ENCODE assay signal across 18 cellular contexts in the genomic region with DNA sequence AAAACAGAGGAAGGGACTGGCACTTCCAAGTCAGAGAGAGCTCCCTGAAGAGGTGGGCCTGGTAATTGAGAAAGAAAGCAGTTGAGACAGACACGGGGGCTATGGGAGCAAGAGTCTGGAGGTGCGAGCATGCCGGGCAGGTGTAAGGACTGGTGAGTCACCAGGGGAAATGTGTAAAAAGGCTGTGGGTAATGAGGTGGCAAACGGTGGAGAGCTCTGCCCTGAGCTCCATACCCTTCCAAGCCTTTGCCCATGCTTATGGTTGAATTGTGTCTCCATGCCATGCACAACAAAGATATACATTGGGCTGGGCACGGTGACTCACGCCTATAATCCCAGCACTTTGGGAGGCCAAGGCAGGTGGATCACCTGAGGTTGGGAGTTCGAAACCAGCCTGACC. TPM values are rescaled to one million over a fixed set of nuclear protein-coding genes. Genes with fewer than 3 reads are reported as not detected.
A peak's percentile ranks its signal among the peaks of the same experiment; 100 is the strongest.
DNase-seq lines count a peak whose midpoint lies in the region; ATAC-seq, FAIRE-seq and TF ChIP-seq lines count a peak whose summit lies in the region.
"Had no signal": no experiment of that assay in that cellular context is flagged by ENCODE, and none has a peak within 500 bp of the region (broad histone marks: within the 10 kb centered on the region; RNA-seq: fewer than 3 reads in every experiment).

No MANE protein-coding gene starts in this region.

- H3K9me3 ChIP-seq in kidney (ENCODE audit: control insufficient read depth in 1 of 2, low read length in 2 of 2): no peaks in the 10 kb centered on the region
- no peaks in the 10 kb centered on the region for H3K9me3 ChIP-seq in spleen
- H3K9me3 ChIP-seq: ovary had no signal

- H3K4me3 ChIP-seq in kidney (ENCODE audit: low read length in 2 of 2) (peak overlapping the region in 1 of 2 donors; percentile 61), spleen (no peak overlapping the region)

- intact Hi-C loops in kidney (cut with DNase I): no loop called here
- intact Hi-C loops in spleen (cut with DNase I; ENCODE audit: low total_unique reads): no loop called here
- intact Hi-C loops in posterior vena cava (cut with DNase I): no loop called here

- no peak overlapping the region for H3K4me3 Mint-ChIP-seq in activated naive CD8-positive, alpha-beta T cell
- no peak overlapping the region for H3K4me3 Mint-ChIP-seq in activated naive CD8-positive, alpha-beta T cell treated with anti-CD3 and anti-CD28 coated beads, Interleukin-2, amount 50 U/mL, for 24 hours
- H3K4me3 Mint-ChIP-seq: activated CD4-positive, alpha-beta T cell treated with anti-CD3 and anti-CD28 coated beads, Interleukin-2, amount 10 ng/mL, durations not matched to agents 7 days and 5 days; CD4-positive, alpha-beta T cell; IgD-negative memory B cell had no signal

- no peaks in the 10 kb centered on the region for H3K27me3 ChIP-seq in spleen (replicated peaks in 1 of 7)
- H3K27me3 ChIP-seq: ovary had no signal

- no peak for ATAC-seq in activated naive CD8-positive, alpha-beta T cell treated with anti-CD3 and anti-CD28 coated beads, Interleukin-2, amount 50 U/mL, for 24 hours
- ATAC-seq: SK-N-SH treated with all-trans-retinoic acid at 6 μM for 48 hours had no signal

- no peak for FAIRE-seq in kidney (lab: Jason Lieb, UNC)
- FAIRE-seq: TTC549 had no signal

- CTCF ChIA-PET in RWPE1 (lab: Yijun Ruan, JAX): interaction anchor here (1.0 kb wide), 1 partner anchor 20 kb away, joined by 5 read pairs; no protein-coding TSS in a partner anchor

- TF ChIP-seq POLR2A in spleen (IDR thresholded peaks at IDR 0.05) (no peak), erythroblast (IDR thresholded peaks at IDR 0.05; ENCODE audit: low read length) (no peak)

- DNase-seq in activated naive CD8-positive, alpha-beta T cell treated with anti-CD3 and anti-CD28 coated beads, Interleukin-2, amount 50 U/mL, for 24 hours: no peak
- DNase-seq in RWPE1 (ENCODE audit: low spot score) (no peak), kidney (peak; percentile 10), spleen (peak; percentile 8), NCI-H1092 treated with DMSO at 0.1 percent for 48 hours (lab: John Stamatoyannopoulos, UW) (no peak), erythroblast (lab: John Stamatoyannopoulos, UW) (no peak), posterior vena cava (ENCODE audit: low spot score) (no peak)
- DNase-seq: activated CD4-positive, alpha-beta T cell treated with anti-CD3 and anti-CD28 coated beads, Interleukin-2, amount 10 ng/mL, durations not matched to agents 7 days and 5 days; CD4-positive, alpha-beta T cell; central memory CD4-positive, alpha-beta T cell; NCI-H2107; NCI-H526; stimulated activated CD4-positive, alpha-beta T cell treated with anti-CD3 and anti-CD28 coated beads, Interleukin-4, amount 100 ng/mL, for 1 hour had no signal

- H3K9me3 Mint-ChIP-seq in activated naive CD8-positive, alpha-beta T cell (ENCODE audit: low read depth): no peaks in the 10 kb centered on the region
- H3K9me3 Mint-ChIP-seq in activated naive CD8-positive, alpha-beta T cell treated with anti-CD3 and anti-CD28 coated beads, Interleukin-2, amount 50 U/mL, for 24 hours: no peaks in the 10 kb centered on the region
- H3K9me3 Mint-ChIP-seq: activated CD4-positive, alpha-beta T cell treated with anti-CD3 and anti-CD28 coated beads, Interleukin-2, amount 10 ng/mL, durations not matched to agents 7 days and 5 days; CD4-positive, alpha-beta T cell; IgD-negative memory B cell had no signal

- H3K27me3 Mint-ChIP-seq in activated naive CD8-positive, alpha-beta T cell: no peaks in the 10 kb centered on the region
- H3K27me3 Mint-ChIP-seq in activated naive CD8-positive, alpha-beta T cell treated with anti-CD3 and anti-CD28 coated beads, Interleukin-2, amount 50 U/mL, for 24 hours: no peaks in the 10 kb centered on the region
- H3K27me3 Mint-ChIP-seq: activated CD4-positive, alpha-beta T cell treated with anti-CD3 and anti-CD28 coated beads, Interleukin-2, amount 10 ng/mL, durations not matched to agents 7 days and 5 days; CD4-positive, alpha-beta T cell; IgD-negative memory B cell had no signal

- H3K27ac ChIP-seq in RWPE1 (peak overlapping the region; percentile 97), kidney (ENCODE audit: low read depth in 2 of 2, low read length in 2 of 2) (no peak overlapping the region), spleen (no peak overlapping the region)
- H3K27ac ChIP-seq: ovary had no signal

- H3K27ac Mint-ChIP-seq in activated naive CD8-positive, alpha-beta T cell: peak overlapping the region; percentile 54
- H3K27ac Mint-ChIP-seq in activated naive CD8-positive, alpha-beta T cell treated with anti-CD3 and anti-CD28 coated beads, Interleukin-2, amount 50 U/mL, for 24 hours: no peak overlapping the region
- H3K27ac Mint-ChIP-seq: activated CD4-positive, alpha-beta T cell treated with anti-CD3 and anti-CD28 coated beads, Interleukin-2, amount 10 ng/mL, durations not matched to agents 7 days and 5 days; CD4-positive, alpha-beta T cell had no signal

- no peaks in the 10 kb centered on the region for H3K36me3 ChIP-seq in kidney (ENCODE audit: control insufficient read depth in 1 of 2, insufficient read depth in 2 of 2, low read length in 2 of 2)
- no peaks in the 10 kb centered on the region for H3K36me3 ChIP-seq in spleen
- H3K36me3 ChIP-seq: ovary had no signal

- H3K9ac ChIP-seq in kidney (ENCODE audit: low read length in 2 of 2): no peak overlapping the region

- H3K4me1 ChIP-seq in kidney (ENCODE audit: control insufficient read depth in 1 of 2, insufficient read depth in 1 of 2, low read depth in 1 of 2, low read length in 2 of 2) (peaks cover 32 to 34% of the 10 kb centered on the region in 2 donors), spleen (peaks cover 6 to 47% (median 23%) of the 10 kb centered on the region in 6 donors)

- 74 to 86% (median 76%) methylated on average over 7 of the region's 7 CpGs for WGBS in spleen, 5 donors

- no peak for TF ChIP-seq CTCF in RWPE1 (conservative IDR thresholded peaks at IDR 0.05; ENCODE audit: low read depth)
- no peak for TF ChIP-seq CTCF in kidney (IDR thresholded peaks at IDR 0.05; ENCODE audit: borderline replicate concordance, extremely low read depth, insufficient read depth)
- no peak for TF ChIP-seq CTCF in spleen (IDR thresholded peaks at IDR 0.05 in 8 of 11, conservative IDR thresholded peaks at IDR 0.05 in 3 of 11)

- H3K4me1 Mint-ChIP-seq in activated naive CD8-positive, alpha-beta T cell (ENCODE audit: low read depth): peaks cover 52% of the 10 kb centered on the region
- peaks cover 57% of the 10 kb centered on the region for H3K4me1 Mint-ChIP-seq in activated naive CD8-positive, alpha-beta T cell treated with anti-CD3 and anti-CD28 coated beads, Interleukin-2, amount 50 U/mL, for 24 hours

- H3K36me3 Mint-ChIP-seq in activated naive CD8-positive, alpha-beta T cell: no peaks in the 10 kb centered on the region
- no peaks in the 10 kb centered on the region for H3K36me3 Mint-ChIP-seq in activated naive CD8-positive, alpha-beta T cell treated with anti-CD3 and anti-CD28 coated beads, Interleukin-2, amount 50 U/mL, for 24 hours (ENCODE audit: low read depth)
- H3K36me3 Mint-ChIP-seq: IgD-negative memory B cell had no signal

- POLR2A ChIA-PET in RWPE1 (lab: Yijun Ruan, JAX; ENCODE audit: low non-redundant PET): interaction anchor here (1.1 kb wide), 1 partner anchor 41 kb away, joined by 3 read pairs; no protein-coding TSS in a partner anchor

RNA-seq across cellular contexts. Expression of gene JADE2, which starts 18.0 kb away (rescaled TPM):
- 99.6 TPM for total RNA-seq in kidney
- polyA plus RNA-seq in kidney (ENCODE audit: insufficient read depth, low read depth, low replicate concordance): 9.2 TPM
- 100 to 1,000 TPM in 3 of 7 donors, 10 to 100 TPM in 4; 85.9 to 131 (median 95.9) TPM for total RNA-seq in spleen
- polyA plus RNA-seq in spleen: 10 to 100 TPM; 12.3 to 30.8 (median 14.8) TPM
- 10 to 100 TPM; 38.4 to 41.1 TPM for total RNA-seq in posterior vena cava

Comparison
In these comparisons a context has a peak if more than half of its experiments do, and no peak if none do; other contexts are left out.
1. DNase-seq: peak in kidney (single experiment) and spleen (single experiment); none in activated naive CD8-positive, alpha-beta T cell treated with anti-CD3 and anti-CD28 coated beads, Interleukin-2, amount 50 U/mL, for 24 hours (single experiment), RWPE1 (single experiment), NCI-H1092 treated with DMSO at 0.1 percent for 48 hours (single experiment), erythroblast (0 of 2) and posterior vena cava (single experiment).